In genomic region chr10:14659626-14660196, GRCh38 we compare ENCODE assay signal across 9 cellular contexts.
DNase-seq lines count a peak whose midpoint lies in the region; ATAC-seq, FAIRE-seq and TF ChIP-seq lines count a peak whose summit lies in the region.
"Had no signal": no experiment of that assay in that cellular context is flagged by ENCODE, and none has a peak within 500 bp of the region (broad histone marks: within the 10 kb centered on the region; RNA-seq: fewer than 3 reads in every experiment).

No MANE protein-coding gene starts in this region.

- intact Hi-C loops in activated T-helper 1 cell treated with anti-CD3 and anti-CD28 coated beads, Interleukin-12 subunit alpha, Interleukin-12 subunit beta, Interleukin-2, Interleukin-4 antibody, amounts not matched to agents 30 ng/mL and 10 ng/mL and 1 ng/mL, durations not matched to agents 14 hours and 24 hours and 36 hours (cut with micrococcal nuclease): loop anchor here (1.0 to 10.0 kb wide), 11 partner anchors 11 to 875 kb away; partner anchors contain the start of genes CDNF, HSPA14 and MSANTD7

- no peaks in the 10 kb centered on the region for H4K20me1 ChIP-seq in Karpas-422 (ENCODE audit: insufficient read depth, low read depth, low read length)

- H3K4me1 Mint-ChIP-seq in activated T-helper 1 cell treated with anti-CD3 and anti-CD28 coated beads, Interleukin-12 subunit alpha, Interleukin-12 subunit beta, Interleukin-2, Interleukin-4 antibody, amounts not matched to agents 30 ng/mL and 10 ng/mL and 1 ng/mL, durations not matched to agents 14 hours and 24 hours and 36 hours (ENCODE audit: low read depth): peaks cover 81% of the 10 kb centered on the region

- no peaks in the 10 kb centered on the region for H3K36me3 ChIP-seq in Karpas-422 (ENCODE audit: insufficient read depth, low read length)

- H3K79me2 ChIP-seq in Karpas-422 (ENCODE audit: low read length): no peaks in the 10 kb centered on the region

- TF ChIP-seq POLR2A in GM12891 (IDR thresholded peaks at IDR 0.05; ENCODE audit: low read depth, low read length): no peak

- H3K4me3 ChIP-seq in Karpas-422 (ENCODE audit: low read length): peak overlapping the region; percentile 30

- H3K9ac ChIP-seq in Karpas-422 (ENCODE audit: low read length): peak overlapping the region; percentile 27

- DNase-seq in GM12891 (ENCODE audit: insufficient read length, low spot score): peak; percentile 53
- peak; percentile 81 for DNase-seq in Karpas-422
- peak; percentile 59 for DNase-seq in activated T-helper 1 cell treated with anti-CD3 and anti-CD28 coated beads, Interleukin-12 subunit alpha, Interleukin-12 subunit beta, Interleukin-2, Interleukin-4 antibody, amounts not matched to agents 30 ng/mL and 10 ng/mL and 1 ng/mL, durations not matched to agents 14 hours and 24 hours and 36 hours (ENCODE audit: low spot score)
- DNase-seq in stimulated activated CD4-positive, alpha-beta T cell treated with anti-CD3 and anti-CD28 coated beads, Interleukin-4, amount 100 ng/mL, for 1 hour: peak; percentile 38
- no peak for DNase-seq in foreskin keratinocyte
- no peak for DNase-seq in DMS114 treated with DMSO at 0.1 percent for 48 hours (lab: John Stamatoyannopoulos, UW; ENCODE audit: unreplicated experiment)
- no peak for DNase-seq in NCI-H510A treated with DMSO at 0.1 percent for 48 hours (lab: John Stamatoyannopoulos, UW)

- H3K9me3 Mint-ChIP-seq in activated T-helper 1 cell treated with anti-CD3 and anti-CD28 coated beads, Interleukin-12 subunit alpha, Interleukin-12 subunit beta, Interleukin-2, Interleukin-4 antibody, amounts not matched to agents 30 ng/mL and 10 ng/mL and 1 ng/mL, durations not matched to agents 14 hours and 24 hours and 36 hours: peaks cover 35% of the 10 kb centered on the region

- peak overlapping the region; percentile 57 for H3K27ac ChIP-seq in Karpas-422 (ENCODE audit: low read length)
- no peak overlapping the region for H3K27ac ChIP-seq in foreskin keratinocyte

- H3K4me3 Mint-ChIP-seq in activated T-helper 1 cell treated with anti-CD3 and anti-CD28 coated beads, Interleukin-12 subunit alpha, Interleukin-12 subunit beta, Interleukin-2, Interleukin-4 antibody, amounts not matched to agents 30 ng/mL and 10 ng/mL and 1 ng/mL, durations not matched to agents 14 hours and 24 hours and 36 hours: peak overlapping the region; percentile 46
- H3K4me3 Mint-ChIP-seq: brain had no signal

- H3K27ac Mint-ChIP-seq in activated T-helper 1 cell treated with anti-CD3 and anti-CD28 coated beads, Interleukin-12 subunit alpha, Interleukin-12 subunit beta, Interleukin-2, Interleukin-4 antibody, amounts not matched to agents 30 ng/mL and 10 ng/mL and 1 ng/mL, durations not matched to agents 14 hours and 24 hours and 36 hours: peak overlapping the region; percentile 92
- H3K27ac Mint-ChIP-seq: brain had no signal

- no peaks in the 10 kb centered on the region for H3K9me3 ChIP-seq in Karpas-422 (ENCODE audit: low read length)

- no peak for TF ChIP-seq CTCF in foreskin keratinocyte (conservative IDR thresholded peaks at IDR 0.05)

- H3K27me3 ChIP-seq in Karpas-422 (ENCODE audit: low read length) (no peaks in the 10 kb centered on the region), foreskin keratinocyte (no peaks in the 10 kb centered on the region)

- no peaks in the 10 kb centered on the region for H3K27me3 Mint-ChIP-seq in activated T-helper 1 cell treated with anti-CD3 and anti-CD28 coated beads, Interleukin-12 subunit alpha, Interleukin-12 subunit beta, Interleukin-2, Interleukin-4 antibody, amounts not matched to agents 30 ng/mL and 10 ng/mL and 1 ng/mL, durations not matched to agents 14 hours and 24 hours and 36 hours (ENCODE audit: insufficient read depth)

- H3K36me3 Mint-ChIP-seq in activated T-helper 1 cell treated with anti-CD3 and anti-CD28 coated beads, Interleukin-12 subunit alpha, Interleukin-12 subunit beta, Interleukin-2, Interleukin-4 antibody, amounts not matched to agents 30 ng/mL and 10 ng/mL and 1 ng/mL, durations not matched to agents 14 hours and 24 hours and 36 hours (ENCODE audit: low read depth): peaks cover 9% of the 10 kb centered on the region
- H3K36me3 Mint-ChIP-seq: brain had no signal

- FAIRE-seq in GM12891 (lab: Jason Lieb, UNC): peak; percentile 92

- H2AFZ ChIP-seq in Karpas-422 (ENCODE audit: low read length): peak overlapping the region; percentile 84

- H3K9me2 ChIP-seq in Karpas-422 (replicated peaks; ENCODE audit: insufficient read depth, low read length): no peaks in the 10 kb centered on the region

- H3K4me2 ChIP-seq in Karpas-422 (ENCODE audit: low read depth, low read length, poor library complexity, severe bottlenecking): peak overlapping the region; percentile 60

- ATAC-seq in GM21717 (IDR thresholded peaks at IDR 0.05; ENCODE audit: unreplicated experiment) (peak; percentile 86), foreskin keratinocyte (no peak)

- H3K4me1 ChIP-seq in Karpas-422 (ENCODE audit: low read length): peaks cover 62% of the 10 kb centered on the region
- peaks cover 7% of the 10 kb centered on the region for H3K4me1 ChIP-seq in foreskin keratinocyte

TF ChIP-seq in GM12891, 5 proteins besides CTCF, POLR2A, EP300 and RAD21:
- TF ChIP-seq PAX5 (IDR thresholded peaks at IDR 0.05; ENCODE audit: insufficient read depth, low read length, severe bottlenecking) (peak; percentile 28), TAF1 (IDR thresholded peaks at IDR 0.05; ENCODE audit: low read depth, low read length) (no peak), SPI1 (IDR thresholded peaks at IDR 0.05; ENCODE audit: low read depth, low read length) (peak; percentile 95)

Comparison
In these comparisons a context has a peak if more than half of its experiments do, and no peak if none do; other contexts are left out.
1. DNase-seq: peak in GM12891 (single experiment), Karpas-422 (single experiment), activated T-helper 1 cell treated with anti-CD3 and anti-CD28 coated beads, Interleukin-12 subunit alpha, Interleukin-12 subunit beta, Interleukin-2, Interleukin-4 antibody, amounts not matched to agents 30 ng/mL and 10 ng/mL and 1 ng/mL, durations not matched to agents 14 hours and 24 hours and 36 hours (single experiment) and stimulated activated CD4-positive, alpha-beta T cell treated with anti-CD3 and anti-CD28 coated beads, Interleukin-4, amount 100 ng/mL, for 1 hour (single experiment); none in foreskin keratinocyte (0 of 2), DMS114 treated with DMSO at 0.1 percent for 48 hours (single experiment) and NCI-H510A treated with DMSO at 0.1 percent for 48 hours (single experiment).